ENCODE assay signal across 1 cellular context in the genomic region with DNA sequence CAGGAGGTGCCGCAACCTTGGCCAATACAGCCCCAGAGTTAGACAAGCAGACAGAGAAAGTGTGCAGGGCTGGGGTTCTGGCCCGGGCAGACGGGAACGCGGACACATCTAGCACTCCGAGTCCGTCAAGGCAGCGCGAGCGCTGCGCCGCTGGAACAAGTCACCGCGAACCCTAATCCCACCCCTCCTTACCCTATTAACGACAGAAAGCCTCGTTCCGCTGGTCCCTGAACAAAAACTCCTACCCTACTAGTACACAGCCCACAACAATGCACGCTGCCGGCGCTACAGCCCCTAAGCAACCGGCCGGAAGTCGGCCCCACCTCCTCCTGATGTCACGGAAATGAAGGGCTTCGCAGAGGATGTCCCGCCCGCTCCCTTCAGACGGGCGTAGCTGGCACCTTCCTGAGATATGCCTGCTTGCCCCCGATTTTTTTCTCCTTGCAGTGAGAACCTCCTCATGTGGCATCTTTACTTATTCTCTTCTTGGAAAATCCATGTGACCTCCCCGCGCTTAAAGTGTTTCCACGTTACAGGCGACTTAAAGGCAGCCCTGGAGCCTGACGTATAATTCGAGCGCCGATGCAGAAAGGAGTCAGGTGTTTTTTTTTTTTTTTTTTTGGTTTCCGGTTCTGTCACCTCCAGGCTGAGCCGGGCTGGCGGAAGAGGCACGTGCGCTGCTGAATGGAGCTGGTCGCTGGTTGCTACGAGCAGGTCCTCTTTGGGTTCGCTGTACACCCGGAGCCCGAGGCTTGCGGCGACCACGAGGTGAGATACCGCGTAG.
TF ChIP-seq lines count a peak whose summit lies in the region.

A gene (minus strand): TSS at position 315 of the 784 bp plus-strand sequence. CDS start 7,066 bp downstream, outside the sequence.
A gene with protein sequence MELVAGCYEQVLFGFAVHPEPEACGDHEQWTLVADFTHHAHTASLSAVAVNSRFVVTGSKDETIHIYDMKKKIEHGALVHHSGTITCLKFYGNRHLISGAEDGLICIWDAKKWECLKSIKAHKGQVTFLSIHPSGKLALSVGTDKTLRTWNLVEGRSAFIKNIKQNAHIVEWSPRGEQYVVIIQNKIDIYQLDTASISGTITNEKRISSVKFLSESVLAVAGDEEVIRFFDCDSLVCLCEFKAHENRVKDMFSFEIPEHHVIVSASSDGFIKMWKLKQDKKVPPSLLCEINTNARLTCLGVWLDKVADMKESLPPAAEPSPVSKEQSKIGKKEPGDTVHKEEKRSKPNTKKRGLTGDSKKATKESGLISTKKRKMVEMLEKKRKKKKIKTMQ (plus strand): TSS at position 671 of the 784 bp plus-strand sequence. CDS start 14 bp downstream, at position 685.

TF ChIP-seq in K562, 482 proteins besides CTCF, POLR2A, EP300 and RAD21 (continued from another document and continues in another):
- TF ChIP-seq, protein P1, sequence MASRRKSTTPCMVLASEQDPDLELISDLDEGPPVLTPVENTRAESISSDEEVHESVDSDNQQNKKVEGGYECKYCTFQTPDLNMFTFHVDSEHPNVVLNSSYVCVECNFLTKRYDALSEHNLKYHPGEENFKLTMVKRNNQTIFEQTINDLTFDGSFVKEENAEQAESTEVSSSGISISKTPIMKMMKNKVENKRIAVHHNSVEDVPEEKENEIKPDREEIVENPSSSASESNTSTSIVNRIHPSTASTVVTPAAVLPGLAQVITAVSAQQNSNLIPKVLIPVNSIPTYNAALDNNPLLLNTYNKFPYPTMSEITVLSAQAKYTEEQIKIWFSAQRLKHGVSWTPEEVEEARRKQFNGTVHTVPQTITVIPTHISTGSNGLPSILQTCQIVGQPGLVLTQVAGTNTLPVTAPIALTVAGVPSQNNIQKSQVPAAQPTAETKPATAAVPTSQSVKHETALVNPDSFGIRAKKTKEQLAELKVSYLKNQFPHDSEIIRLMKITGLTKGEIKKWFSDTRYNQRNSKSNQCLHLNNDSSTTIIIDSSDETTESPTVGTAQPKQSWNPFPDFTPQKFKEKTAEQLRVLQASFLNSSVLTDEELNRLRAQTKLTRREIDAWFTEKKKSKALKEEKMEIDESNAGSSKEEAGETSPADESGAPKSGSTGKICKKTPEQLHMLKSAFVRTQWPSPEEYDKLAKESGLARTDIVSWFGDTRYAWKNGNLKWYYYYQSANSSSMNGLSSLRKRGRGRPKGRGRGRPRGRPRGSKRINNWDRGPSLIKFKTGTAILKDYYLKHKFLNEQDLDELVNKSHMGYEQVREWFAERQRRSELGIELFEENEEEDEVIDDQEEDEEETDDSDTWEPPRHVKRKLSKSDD (conservative IDR thresholded peaks at IDR 0.05; ENCODE audit: low read length): no peak
- peak; percentile 98 for TF ChIP-seq CREB1 (IDR thresholded peaks at IDR 0.05)
- peak; percentile 99 for TF ChIP-seq CREB1 (CRISPR knock-in tag; IDR thresholded peaks at IDR 0.05)
- TF ChIP-seq, protein P2, sequence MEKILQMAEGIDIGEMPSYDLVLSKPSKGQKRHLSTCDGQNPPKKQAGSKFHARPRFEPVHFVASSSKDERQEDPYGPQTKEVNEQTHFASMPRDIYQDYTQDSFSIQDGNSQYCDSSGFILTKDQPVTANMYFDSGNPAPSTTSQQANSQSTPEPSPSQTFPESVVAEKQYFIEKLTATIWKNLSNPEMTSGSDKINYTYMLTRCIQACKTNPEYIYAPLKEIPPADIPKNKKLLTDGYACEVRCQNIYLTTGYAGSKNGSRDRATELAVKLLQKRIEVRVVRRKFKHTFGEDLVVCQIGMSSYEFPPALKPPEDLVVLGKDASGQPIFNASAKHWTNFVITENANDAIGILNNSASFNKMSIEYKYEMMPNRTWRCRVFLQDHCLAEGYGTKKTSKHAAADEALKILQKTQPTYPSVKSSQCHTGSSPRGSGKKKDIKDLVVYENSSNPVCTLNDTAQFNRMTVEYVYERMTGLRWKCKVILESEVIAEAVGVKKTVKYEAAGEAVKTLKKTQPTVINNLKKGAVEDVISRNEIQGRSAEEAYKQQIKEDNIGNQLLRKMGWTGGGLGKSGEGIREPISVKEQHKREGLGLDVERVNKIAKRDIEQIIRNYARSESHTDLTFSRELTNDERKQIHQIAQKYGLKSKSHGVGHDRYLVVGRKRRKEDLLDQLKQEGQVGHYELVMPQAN (IDR thresholded peaks at IDR 0.05; ENCODE audit: borderline replicate concordance): peak; percentile 99
- TF ChIP-seq, protein P3, sequence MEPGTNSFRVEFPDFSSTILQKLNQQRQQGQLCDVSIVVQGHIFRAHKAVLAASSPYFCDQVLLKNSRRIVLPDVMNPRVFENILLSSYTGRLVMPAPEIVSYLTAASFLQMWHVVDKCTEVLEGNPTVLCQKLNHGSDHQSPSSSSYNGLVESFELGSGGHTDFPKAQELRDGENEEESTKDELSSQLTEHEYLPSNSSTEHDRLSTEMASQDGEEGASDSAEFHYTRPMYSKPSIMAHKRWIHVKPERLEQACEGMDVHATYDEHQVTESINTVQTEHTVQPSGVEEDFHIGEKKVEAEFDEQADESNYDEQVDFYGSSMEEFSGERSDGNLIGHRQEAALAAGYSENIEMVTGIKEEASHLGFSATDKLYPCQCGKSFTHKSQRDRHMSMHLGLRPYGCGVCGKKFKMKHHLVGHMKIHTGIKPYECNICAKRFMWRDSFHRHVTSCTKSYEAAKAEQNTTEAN (CRISPR knock-in tag; IDR thresholded peaks at IDR 0.05): no peak
- TF ChIP-seq, protein P4, sequence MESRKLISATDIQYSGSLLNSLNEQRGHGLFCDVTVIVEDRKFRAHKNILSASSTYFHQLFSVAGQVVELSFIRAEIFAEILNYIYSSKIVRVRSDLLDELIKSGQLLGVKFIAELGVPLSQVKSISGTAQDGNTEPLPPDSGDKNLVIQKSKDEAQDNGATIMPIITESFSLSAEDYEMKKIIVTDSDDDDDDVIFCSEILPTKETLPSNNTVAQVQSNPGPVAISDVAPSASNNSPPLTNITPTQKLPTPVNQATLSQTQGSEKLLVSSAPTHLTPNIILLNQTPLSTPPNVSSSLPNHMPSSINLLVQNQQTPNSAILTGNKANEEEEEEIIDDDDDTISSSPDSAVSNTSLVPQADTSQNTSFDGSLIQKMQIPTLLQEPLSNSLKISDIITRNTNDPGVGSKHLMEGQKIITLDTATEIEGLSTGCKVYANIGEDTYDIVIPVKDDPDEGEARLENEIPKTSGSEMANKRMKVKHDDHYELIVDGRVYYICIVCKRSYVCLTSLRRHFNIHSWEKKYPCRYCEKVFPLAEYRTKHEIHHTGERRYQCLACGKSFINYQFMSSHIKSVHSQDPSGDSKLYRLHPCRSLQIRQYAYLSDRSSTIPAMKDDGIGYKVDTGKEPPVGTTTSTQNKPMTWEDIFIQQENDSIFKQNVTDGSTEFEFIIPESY (CRISPR knock-in tag; IDR thresholded peaks at IDR 0.05): no peak; the same call in 1 of the 2 replicates
- TF ChIP-seq RAD51 (IDR thresholded peaks at IDR 0.05; ENCODE audit: borderline replicate concordance, low read depth): peak; percentile 76; the same call in 1 of the 2 replicates
- TF ChIP-seq POLR2B (IDR thresholded peaks at IDR 0.05; ENCODE audit: low read depth, partially characterized antibody): peak; percentile 98
- TF ChIP-seq CREBBP (IDR thresholded peaks at IDR 0.05; ENCODE audit: low read depth, low read length): no peak
- peak; percentile 65; the same call in 1 of the 2 replicates for TF ChIP-seq ZNF766 (CRISPR knock-in tag; conservative IDR thresholded peaks at IDR 0.05)
- peak; percentile 42 for TF ChIP-seq RBM39 (optimal IDR thresholded peaks at IDR 0.05; ENCODE audit: low read depth, low read length)
- TF ChIP-seq ZC3H4 (CRISPR knock-in tag; IDR thresholded peaks at IDR 0.05; ENCODE audit: borderline replicate concordance): peak; percentile 66; the same call in 1 of the 2 replicates
- TF ChIP-seq ZNF76 (CRISPR knock-in tag; IDR thresholded peaks at IDR 0.05; ENCODE audit: borderline replicate concordance): 0 out of 2 replicates have a peak, but pooled peaks have one; percentile 33
- no peak for TF ChIP-seq ZNF41 (CRISPR knock-in tag; conservative IDR thresholded peaks at IDR 0.05)
- no peak for TF ChIP-seq CCNT2 (IDR thresholded peaks at IDR 0.05; ENCODE audit: borderline replicate concordance, extremely low read depth, insufficient read length, low read depth, low read length)
- no peak for TF ChIP-seq BDP1 (IDR thresholded peaks at IDR 0.05; ENCODE audit: insufficient read depth, insufficient read length)
- peak; percentile 82 for TF ChIP-seq KLF13 (tag; IDR thresholded peaks at IDR 0.05; ENCODE audit: borderline replicate concordance, low read depth)
- TF ChIP-seq PYGO2 (tag; IDR thresholded peaks at IDR 0.05): peak; percentile 59; the same call in 1 of the 2 replicates
- TF ChIP-seq, protein P5, sequence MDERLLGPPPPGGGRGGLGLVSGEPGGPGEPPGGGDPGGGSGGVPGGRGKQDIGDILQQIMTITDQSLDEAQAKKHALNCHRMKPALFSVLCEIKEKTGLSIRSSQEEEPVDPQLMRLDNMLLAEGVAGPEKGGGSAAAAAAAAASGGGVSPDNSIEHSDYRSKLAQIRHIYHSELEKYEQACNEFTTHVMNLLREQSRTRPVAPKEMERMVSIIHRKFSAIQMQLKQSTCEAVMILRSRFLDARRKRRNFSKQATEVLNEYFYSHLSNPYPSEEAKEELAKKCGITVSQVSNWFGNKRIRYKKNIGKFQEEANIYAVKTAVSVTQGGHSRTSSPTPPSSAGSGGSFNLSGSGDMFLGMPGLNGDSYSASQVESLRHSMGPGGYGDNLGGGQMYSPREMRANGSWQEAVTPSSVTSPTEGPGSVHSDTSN (CRISPR knock-in tag; IDR thresholded peaks at IDR 0.05; ENCODE audit: low read depth): no peak
- TF ChIP-seq, protein P5 (tag; conservative IDR thresholded peaks at IDR 0.05; ENCODE audit: low read depth): peak; percentile 95
- TF ChIP-seq CBX1 (IDR thresholded peaks at IDR 0.05; ENCODE audit: low read depth): peak; percentile 40; the same call in 1 of the 2 replicates
- no peak for TF ChIP-seq U2AF1 (optimal IDR thresholded peaks at IDR 0.05; ENCODE audit: low read depth, low read length)
- TF ChIP-seq ZNF695 (CRISPR knock-in tag; IDR thresholded peaks at IDR 0.05): no peak
- TF ChIP-seq SMARCC2 (IDR thresholded peaks at IDR 0.05; ENCODE audit: low read depth): 0 out of 2 replicates have a peak, but pooled peaks have one; percentile 26
- TF ChIP-seq, protein P6, sequence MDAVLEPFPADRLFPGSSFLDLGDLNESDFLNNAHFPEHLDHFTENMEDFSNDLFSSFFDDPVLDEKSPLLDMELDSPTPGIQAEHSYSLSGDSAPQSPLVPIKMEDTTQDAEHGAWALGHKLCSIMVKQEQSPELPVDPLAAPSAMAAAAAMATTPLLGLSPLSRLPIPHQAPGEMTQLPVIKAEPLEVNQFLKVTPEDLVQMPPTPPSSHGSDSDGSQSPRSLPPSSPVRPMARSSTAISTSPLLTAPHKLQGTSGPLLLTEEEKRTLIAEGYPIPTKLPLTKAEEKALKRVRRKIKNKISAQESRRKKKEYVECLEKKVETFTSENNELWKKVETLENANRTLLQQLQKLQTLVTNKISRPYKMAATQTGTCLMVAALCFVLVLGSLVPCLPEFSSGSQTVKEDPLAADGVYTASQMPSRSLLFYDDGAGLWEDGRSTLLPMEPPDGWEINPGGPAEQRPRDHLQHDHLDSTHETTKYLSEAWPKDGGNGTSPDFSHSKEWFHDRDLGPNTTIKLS (IDR thresholded peaks at IDR 0.05; ENCODE audit: borderline replicate concordance, low read depth): peak; percentile 82
- TF ChIP-seq CAMTA2 (CRISPR knock-in tag; conservative IDR thresholded peaks at IDR 0.05): peak; percentile 74
- TF ChIP-seq CBX2 (IDR thresholded peaks at IDR 0.05; ENCODE audit: insufficient read depth, low read length, poor library complexity, severe bottlenecking): no peak
- no peak for TF ChIP-seq CCAR2 (IDR thresholded peaks at IDR 0.05; ENCODE audit: low read depth, low read length)
- TF ChIP-seq, protein P7, sequence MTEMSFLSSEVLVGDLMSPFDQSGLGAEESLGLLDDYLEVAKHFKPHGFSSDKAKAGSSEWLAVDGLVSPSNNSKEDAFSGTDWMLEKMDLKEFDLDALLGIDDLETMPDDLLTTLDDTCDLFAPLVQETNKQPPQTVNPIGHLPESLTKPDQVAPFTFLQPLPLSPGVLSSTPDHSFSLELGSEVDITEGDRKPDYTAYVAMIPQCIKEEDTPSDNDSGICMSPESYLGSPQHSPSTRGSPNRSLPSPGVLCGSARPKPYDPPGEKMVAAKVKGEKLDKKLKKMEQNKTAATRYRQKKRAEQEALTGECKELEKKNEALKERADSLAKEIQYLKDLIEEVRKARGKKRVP (CRISPR knock-in tag; IDR thresholded peaks at IDR 0.05): no peak
- no peak for TF ChIP-seq HIVEP1 (CRISPR knock-in tag; IDR thresholded peaks at IDR 0.05)
- TF ChIP-seq MCM3 (IDR thresholded peaks at IDR 0.05): no peak
- TF ChIP-seq PHTF2 (CRISPR knock-in tag; IDR thresholded peaks at IDR 0.05): 0 out of 2 replicates have a peak, but pooled peaks have one; percentile 24
- peak; percentile 91 for TF ChIP-seq POLR2G (IDR thresholded peaks at IDR 0.05; ENCODE audit: low read depth, low read length)
- TF ChIP-seq, protein P8, sequence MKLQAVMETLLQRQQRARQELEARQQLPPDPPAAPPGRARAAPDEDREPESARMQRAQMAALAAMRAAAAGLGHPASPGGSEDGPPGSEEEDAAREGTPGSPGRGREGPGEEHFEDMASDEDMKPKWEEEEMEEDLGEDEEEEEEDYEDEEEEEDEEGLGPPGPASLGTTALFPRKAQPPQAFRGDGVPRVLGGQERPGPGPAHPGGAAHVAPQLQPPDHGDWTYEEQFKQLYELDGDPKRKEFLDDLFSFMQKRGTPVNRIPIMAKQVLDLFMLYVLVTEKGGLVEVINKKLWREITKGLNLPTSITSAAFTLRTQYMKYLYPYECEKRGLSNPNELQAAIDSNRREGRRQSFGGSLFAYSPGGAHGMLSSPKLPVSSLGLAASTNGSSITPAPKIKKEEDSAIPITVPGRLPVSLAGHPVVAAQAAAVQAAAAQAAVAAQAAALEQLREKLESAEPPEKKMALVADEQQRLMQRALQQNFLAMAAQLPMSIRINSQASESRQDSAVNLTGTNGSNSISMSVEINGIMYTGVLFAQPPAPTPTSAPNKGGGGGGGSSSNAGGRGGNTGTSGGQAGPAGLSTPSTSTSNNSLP (IDR thresholded peaks at IDR 0.05; ENCODE audit: borderline replicate concordance, low read depth, low read length): no peak
- peak; percentile 5; the same call in 1 of the 2 replicates for TF ChIP-seq CEBPB (tag; IDR thresholded peaks at IDR 0.05)
- TF ChIP-seq RB1 (IDR thresholded peaks at IDR 0.05; ENCODE audit: low read depth): peak; percentile 75; the same call in 1 of the 2 replicates
- TF ChIP-seq, protein P9, sequence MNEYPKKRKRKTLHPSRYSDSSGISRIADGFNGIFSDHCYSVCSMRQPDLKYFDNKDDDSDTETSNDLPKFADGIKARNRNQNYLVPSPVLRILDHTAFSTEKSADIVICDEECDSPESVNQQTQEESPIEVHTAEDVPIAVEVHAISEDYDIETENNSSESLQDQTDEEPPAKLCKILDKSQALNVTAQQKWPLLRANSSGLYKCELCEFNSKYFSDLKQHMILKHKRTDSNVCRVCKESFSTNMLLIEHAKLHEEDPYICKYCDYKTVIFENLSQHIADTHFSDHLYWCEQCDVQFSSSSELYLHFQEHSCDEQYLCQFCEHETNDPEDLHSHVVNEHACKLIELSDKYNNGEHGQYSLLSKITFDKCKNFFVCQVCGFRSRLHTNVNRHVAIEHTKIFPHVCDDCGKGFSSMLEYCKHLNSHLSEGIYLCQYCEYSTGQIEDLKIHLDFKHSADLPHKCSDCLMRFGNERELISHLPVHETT (CRISPR knock-in tag; conservative IDR thresholded peaks at IDR 0.05 in 1 of 2, IDR thresholded peaks at IDR 0.05 in 1 of 2): peak in 1 of 2 experiments; percentile 99; a peak in 2 of 4 replicates
- no peak for TF ChIP-seq NR3C1 (CRISPR knock-in tag; IDR thresholded peaks at IDR 0.05)
